1 cellular context compared by ENCODE assay signal in the genomic region with DNA sequence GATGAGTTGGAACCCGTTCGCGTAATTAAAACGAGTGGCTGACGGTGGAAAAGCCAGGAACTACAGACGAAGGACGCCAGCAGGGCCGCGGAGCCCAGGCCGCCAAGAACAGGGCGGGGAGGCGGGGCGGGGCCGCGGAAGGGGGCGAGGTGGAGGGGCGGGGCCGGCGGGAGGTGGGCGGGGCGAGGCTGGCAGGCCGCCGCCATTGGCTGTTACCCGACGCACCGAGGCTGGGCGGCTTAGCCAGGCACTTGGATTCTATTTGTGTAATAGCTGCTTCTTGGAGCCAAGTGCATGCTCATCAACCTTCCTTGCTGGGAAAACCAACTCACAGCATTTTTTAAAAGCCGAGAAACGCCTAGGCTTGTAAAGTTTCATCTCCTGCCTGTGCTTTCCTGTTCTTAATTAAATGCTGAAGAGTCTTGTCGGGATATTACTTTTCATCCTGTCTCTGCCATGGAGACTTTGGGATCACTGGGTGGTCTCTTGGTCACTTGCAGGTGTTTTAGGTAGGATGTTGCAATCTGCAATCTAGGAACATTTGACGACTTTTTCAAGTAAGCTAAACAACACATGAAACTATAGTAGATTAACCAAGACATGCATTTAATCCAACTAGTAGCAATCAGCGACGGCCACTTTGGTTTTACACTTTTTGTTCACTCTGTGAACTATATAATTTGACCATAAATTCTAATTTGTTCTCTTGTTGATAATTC.
TF ChIP-seq lines count a peak whose summit lies in the region.

No MANE protein-coding gene starts in this region.

TF ChIP-seq in K562, 482 proteins besides CTCF, POLR2A, EP300 and RAD21 (continued from another document and continues in another):
- TF ChIP-seq, protein P1, sequence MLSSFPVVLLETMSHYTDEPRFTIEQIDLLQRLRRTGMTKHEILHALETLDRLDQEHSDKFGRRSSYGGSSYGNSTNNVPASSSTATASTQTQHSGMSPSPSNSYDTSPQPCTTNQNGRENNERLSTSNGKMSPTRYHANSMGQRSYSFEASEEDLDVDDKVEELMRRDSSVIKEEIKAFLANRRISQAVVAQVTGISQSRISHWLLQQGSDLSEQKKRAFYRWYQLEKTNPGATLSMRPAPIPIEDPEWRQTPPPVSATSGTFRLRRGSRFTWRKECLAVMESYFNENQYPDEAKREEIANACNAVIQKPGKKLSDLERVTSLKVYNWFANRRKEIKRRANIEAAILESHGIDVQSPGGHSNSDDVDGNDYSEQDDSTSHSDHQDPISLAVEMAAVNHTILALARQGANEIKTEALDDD (IDR thresholded peaks at IDR 0.05): no peak
- TF ChIP-seq ZNF134 (CRISPR knock-in tag; conservative IDR thresholded peaks at IDR 0.05) (no peak), KAT2B (IDR thresholded peaks at IDR 0.05; ENCODE audit: low read depth, low read length) (no peak), MCM3 (IDR thresholded peaks at IDR 0.05) (no peak), ZNF217 (CRISPR knock-in tag; IDR thresholded peaks at IDR 0.05) (no peak), KLF16 (IDR thresholded peaks at IDR 0.05) (no peak), ZKSCAN3 (CRISPR knock-in tag; IDR thresholded peaks at IDR 0.05) (no peak), PHB2 (IDR thresholded peaks at IDR 0.05; ENCODE audit: low read depth) (no peak), ESRRB (CRISPR knock-in tag; IDR thresholded peaks at IDR 0.05; ENCODE audit: borderline replicate concordance) (no peak), CLOCK (CRISPR knock-in tag; IDR thresholded peaks at IDR 0.05; ENCODE audit: borderline replicate concordance) (no peak), E2F3 (CRISPR knock-in tag; IDR thresholded peaks at IDR 0.05) (no peak), NRF1 (conservative IDR thresholded peaks at IDR 0.05 in 1 of 2, IDR thresholded peaks at IDR 0.05 in 1 of 2) (peak; percentile 32 to 63; a peak in 2 of 4 replicates), SRF (CRISPR knock-in tag; IDR thresholded peaks at IDR 0.05) (no peak), CEBPB (tag; IDR thresholded peaks at IDR 0.05) (peak; percentile 75), YY1 (IDR thresholded peaks at IDR 0.05; ENCODE audit: borderline replicate concordance in 1 of 3, control insufficient read depth in 1 of 3, extremely low read depth in 1 of 3, insufficient read depth in 3 of 3, insufficient read length in 1 of 3, insufficient replicate concordance in 2 of 3, low read depth in 1 of 3, low read length in 2 of 3) (peak in 2 of 3 experiments; percentile 58 to 77), SFPQ (IDR thresholded peaks at IDR 0.05; ENCODE audit: low read depth, low read length) (no peak), NCOA4 (IDR thresholded peaks at IDR 0.05; ENCODE audit: partially characterized antibody) (no peak), ATF1 (CRISPR knock-in tag; IDR thresholded peaks at IDR 0.05) (no peak), ATF1 (tag; IDR thresholded peaks at IDR 0.05) (0 out of 2 replicates have a peak, but pooled peaks have one; percentile 1), BCLAF1 (IDR thresholded peaks at IDR 0.05; ENCODE audit: borderline replicate concordance in 1 of 2, control insufficient read depth in 1 of 2, low read depth in 2 of 2, low read length in 1 of 2) (no peak), ZFX (CRISPR knock-in tag; IDR thresholded peaks at IDR 0.05) (no peak), HDAC1 (IDR thresholded peaks at IDR 0.05) (no peak), CBX8 (IDR thresholded peaks at IDR 0.05; ENCODE audit: borderline replicate concordance, extremely low read depth, low read depth, low read length, poor library complexity, severe bottlenecking) (no peak), ERF (CRISPR knock-in tag; IDR thresholded peaks at IDR 0.05) (no peak; the same call in 1 of the 2 replicates), ZNF449 (CRISPR knock-in tag; IDR thresholded peaks at IDR 0.05) (no peak), NKRF (IDR thresholded peaks at IDR 0.05; ENCODE audit: borderline replicate concordance) (no peak), VEZF1 (CRISPR knock-in tag; IDR thresholded peaks at IDR 0.05) (peak; percentile 80), TBP (optimal IDR thresholded peaks at IDR 0.05; ENCODE audit: low read depth, low read length) (no peak), TFAM (CRISPR knock-in tag; conservative IDR thresholded peaks at IDR 0.05) (no peak)
- TF ChIP-seq, protein P2, sequence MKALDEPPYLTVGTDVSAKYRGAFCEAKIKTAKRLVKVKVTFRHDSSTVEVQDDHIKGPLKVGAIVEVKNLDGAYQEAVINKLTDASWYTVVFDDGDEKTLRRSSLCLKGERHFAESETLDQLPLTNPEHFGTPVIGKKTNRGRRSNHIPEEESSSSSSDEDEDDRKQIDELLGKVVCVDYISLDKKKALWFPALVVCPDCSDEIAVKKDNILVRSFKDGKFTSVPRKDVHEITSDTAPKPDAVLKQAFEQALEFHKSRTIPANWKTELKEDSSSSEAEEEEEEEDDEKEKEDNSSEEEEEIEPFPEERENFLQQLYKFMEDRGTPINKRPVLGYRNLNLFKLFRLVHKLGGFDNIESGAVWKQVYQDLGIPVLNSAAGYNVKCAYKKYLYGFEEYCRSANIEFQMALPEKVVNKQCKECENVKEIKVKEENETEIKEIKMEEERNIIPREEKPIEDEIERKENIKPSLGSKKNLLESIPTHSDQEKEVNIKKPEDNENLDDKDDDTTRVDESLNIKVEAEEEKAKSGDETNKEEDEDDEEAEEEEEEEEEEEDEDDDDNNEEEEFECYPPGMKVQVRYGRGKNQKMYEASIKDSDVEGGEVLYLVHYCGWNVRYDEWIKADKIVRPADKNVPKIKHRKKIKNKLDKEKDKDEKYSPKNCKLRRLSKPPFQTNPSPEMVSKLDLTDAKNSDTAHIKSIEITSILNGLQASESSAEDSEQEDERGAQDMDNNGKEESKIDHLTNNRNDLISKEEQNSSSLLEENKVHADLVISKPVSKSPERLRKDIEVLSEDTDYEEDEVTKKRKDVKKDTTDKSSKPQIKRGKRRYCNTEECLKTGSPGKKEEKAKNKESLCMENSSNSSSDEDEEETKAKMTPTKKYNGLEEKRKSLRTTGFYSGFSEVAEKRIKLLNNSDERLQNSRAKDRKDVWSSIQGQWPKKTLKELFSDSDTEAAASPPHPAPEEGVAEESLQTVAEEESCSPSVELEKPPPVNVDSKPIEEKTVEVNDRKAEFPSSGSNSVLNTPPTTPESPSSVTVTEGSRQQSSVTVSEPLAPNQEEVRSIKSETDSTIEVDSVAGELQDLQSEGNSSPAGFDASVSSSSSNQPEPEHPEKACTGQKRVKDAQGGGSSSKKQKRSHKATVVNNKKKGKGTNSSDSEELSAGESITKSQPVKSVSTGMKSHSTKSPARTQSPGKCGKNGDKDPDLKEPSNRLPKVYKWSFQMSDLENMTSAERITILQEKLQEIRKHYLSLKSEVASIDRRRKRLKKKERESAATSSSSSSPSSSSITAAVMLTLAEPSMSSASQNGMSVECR (CRISPR knock-in tag; IDR thresholded peaks at IDR 0.05): no peak; the same call in 1 of the 2 replicates
- TF ChIP-seq, protein P3, sequence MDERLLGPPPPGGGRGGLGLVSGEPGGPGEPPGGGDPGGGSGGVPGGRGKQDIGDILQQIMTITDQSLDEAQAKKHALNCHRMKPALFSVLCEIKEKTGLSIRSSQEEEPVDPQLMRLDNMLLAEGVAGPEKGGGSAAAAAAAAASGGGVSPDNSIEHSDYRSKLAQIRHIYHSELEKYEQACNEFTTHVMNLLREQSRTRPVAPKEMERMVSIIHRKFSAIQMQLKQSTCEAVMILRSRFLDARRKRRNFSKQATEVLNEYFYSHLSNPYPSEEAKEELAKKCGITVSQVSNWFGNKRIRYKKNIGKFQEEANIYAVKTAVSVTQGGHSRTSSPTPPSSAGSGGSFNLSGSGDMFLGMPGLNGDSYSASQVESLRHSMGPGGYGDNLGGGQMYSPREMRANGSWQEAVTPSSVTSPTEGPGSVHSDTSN (CRISPR knock-in tag; IDR thresholded peaks at IDR 0.05; ENCODE audit: low read depth): no peak
- TF ChIP-seq, protein P3 (tag; conservative IDR thresholded peaks at IDR 0.05; ENCODE audit: low read depth): no peak
